2 cellular contexts compared by ENCODE assay signal in the genomic region with DNA sequence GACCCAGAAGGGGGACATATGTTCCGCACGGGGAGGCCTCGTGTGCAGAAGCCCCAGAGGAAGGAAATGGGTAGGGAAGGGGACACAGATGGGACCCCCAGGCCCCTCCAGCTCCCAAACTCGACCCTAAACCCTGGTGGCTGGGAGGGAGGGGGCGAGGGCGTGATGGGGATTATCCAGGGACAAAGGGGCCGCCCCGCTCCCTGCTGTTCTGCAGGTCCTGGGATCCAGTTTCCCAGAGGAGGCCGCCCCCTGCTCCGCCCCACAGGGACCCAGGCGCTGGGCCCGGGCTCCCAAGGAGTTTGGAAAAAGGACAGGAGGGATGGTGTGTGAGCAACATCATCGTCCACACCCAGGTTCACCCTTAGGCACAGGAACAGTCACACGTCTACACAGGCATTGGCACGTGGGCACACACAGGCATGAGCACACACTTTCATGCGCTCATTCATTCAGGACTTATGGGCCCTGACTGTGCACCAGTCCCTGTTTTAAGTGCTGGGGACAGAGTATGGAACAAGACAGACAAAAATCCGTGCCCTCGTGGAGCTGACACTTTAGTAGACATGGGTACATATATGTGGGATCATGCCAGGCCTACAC.
TF ChIP-seq lines count a peak whose summit lies in the region.

No MANE protein-coding gene starts in this region.

TF ChIP-seq in IMR-90, 13 proteins besides CTCF, POLR2A, EP300 and RAD21:
- TF ChIP-seq MXI1 (IDR thresholded peaks at IDR 0.05; ENCODE audit: borderline replicate concordance, low read depth, low read length) (no peak), RFX5 (IDR thresholded peaks at IDR 0.05; ENCODE audit: low read depth, low read length) (no peak), MAFK (IDR thresholded peaks at IDR 0.05; ENCODE audit: low read depth, low read length) (no peak), CEBPB (IDR thresholded peaks at IDR 0.05; ENCODE audit: low read depth, low read length) (no peak)
- TF ChIP-seq, protein P1, sequence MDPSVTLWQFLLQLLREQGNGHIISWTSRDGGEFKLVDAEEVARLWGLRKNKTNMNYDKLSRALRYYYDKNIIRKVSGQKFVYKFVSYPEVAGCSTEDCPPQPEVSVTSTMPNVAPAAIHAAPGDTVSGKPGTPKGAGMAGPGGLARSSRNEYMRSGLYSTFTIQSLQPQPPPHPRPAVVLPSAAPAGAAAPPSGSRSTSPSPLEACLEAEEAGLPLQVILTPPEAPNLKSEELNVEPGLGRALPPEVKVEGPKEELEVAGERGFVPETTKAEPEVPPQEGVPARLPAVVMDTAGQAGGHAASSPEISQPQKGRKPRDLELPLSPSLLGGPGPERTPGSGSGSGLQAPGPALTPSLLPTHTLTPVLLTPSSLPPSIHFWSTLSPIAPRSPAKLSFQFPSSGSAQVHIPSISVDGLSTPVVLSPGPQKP (IDR thresholded peaks at IDR 0.05; ENCODE audit: borderline replicate concordance, low read depth, low read length), result no peak

TF ChIP-seq in H1, 55 proteins besides CTCF, POLR2A, EP300 and RAD21:
- TF ChIP-seq SUZ12 (IDR thresholded peaks at IDR 0.05; ENCODE audit: low read length) (no peak), EGR1 (IDR thresholded peaks at IDR 0.05; ENCODE audit: borderline replicate concordance, low read depth, low read length) (no peak)
